In the genomic region with DNA sequence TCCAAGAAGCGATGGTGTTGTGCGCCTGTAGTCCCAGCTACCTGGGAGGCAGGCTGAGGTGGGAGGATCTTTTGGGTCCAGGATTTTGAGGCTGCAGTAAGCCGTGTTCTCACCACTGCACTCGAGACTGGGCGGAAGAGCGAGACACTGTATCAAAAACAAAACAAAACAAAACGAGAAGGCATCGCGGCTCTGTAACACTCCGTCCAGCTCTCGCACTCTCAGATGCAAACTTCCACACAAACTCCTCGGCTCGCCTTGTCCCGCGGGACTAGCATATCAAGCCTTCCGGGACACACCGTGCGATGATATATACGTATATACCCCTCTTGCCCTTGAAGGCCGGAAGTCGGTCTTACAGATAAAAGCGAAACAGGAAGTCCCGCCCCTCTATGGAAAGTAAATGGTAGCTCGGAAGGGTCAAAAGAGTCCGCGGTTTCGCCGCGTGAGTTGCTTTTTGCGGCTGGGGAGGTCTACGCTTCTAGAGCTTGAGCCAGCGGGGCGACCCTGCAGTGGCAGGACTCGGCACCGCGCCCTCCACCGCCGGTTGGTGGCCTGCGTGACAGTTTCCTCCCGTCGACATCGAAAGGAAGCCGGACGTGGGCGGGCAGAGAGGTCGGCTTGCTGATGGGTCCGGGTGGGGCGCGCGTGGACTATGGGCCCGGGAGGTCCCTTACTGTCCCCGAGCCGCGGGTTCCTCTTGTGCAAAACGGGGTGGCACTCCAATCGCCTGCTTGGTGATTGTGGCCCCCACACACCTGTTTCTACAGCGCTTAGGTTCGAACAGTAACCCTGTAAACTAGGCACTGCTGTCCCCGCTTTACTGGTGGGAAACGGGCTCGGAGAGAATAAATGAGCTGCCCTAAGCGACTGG, we compare ENCODE assay signal across 1 cellular context.
TF ChIP-seq lines count a peak whose summit lies in the region.

A gene with protein sequence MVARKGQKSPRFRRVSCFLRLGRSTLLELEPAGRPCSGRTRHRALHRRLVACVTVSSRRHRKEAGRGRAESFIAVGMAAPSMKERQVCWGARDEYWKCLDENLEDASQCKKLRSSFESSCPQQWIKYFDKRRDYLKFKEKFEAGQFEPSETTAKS (plus strand): TSS at position 393 of the 874 bp plus-strand sequence. CDS start 11 bp downstream, at position 404.

TF ChIP-seq in SK-N-SH, 30 proteins besides CTCF, POLR2A, EP300 and RAD21 (continued from another document):
- TF ChIP-seq REST (IDR thresholded peaks at IDR 0.05; ENCODE audit: low read depth, low read length) = peak; percentile 14; the same call in 1 of the 2 replicates
- TF ChIP-seq MEF2A (IDR thresholded peaks at IDR 0.05; ENCODE audit: borderline replicate concordance, low read depth) = no peak
- 0 out of 2 replicates have a peak, but pooled peaks have one; percentile 6 for TF ChIP-seq JUND (IDR thresholded peaks at IDR 0.05)
- peak; percentile 94 for TF ChIP-seq MAX (IDR thresholded peaks at IDR 0.05; ENCODE audit: low read depth)
- TF ChIP-seq PBX3 (IDR thresholded peaks at IDR 0.05) = peak; percentile 28
- peak; percentile 62 for TF ChIP-seq YY1 (IDR thresholded peaks at IDR 0.05; ENCODE audit: low read depth)
- TF ChIP-seq, protein P1, sequence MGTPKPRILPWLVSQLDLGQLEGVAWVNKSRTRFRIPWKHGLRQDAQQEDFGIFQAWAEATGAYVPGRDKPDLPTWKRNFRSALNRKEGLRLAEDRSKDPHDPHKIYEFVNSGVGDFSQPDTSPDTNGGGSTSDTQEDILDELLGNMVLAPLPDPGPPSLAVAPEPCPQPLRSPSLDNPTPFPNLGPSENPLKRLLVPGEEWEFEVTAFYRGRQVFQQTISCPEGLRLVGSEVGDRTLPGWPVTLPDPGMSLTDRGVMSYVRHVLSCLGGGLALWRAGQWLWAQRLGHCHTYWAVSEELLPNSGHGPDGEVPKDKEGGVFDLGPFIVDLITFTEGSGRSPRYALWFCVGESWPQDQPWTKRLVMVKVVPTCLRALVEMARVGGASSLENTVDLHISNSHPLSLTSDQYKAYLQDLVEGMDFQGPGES (IDR thresholded peaks at IDR 0.05; ENCODE audit: low read depth, low read length) = no peak
- TF ChIP-seq, protein P2, sequence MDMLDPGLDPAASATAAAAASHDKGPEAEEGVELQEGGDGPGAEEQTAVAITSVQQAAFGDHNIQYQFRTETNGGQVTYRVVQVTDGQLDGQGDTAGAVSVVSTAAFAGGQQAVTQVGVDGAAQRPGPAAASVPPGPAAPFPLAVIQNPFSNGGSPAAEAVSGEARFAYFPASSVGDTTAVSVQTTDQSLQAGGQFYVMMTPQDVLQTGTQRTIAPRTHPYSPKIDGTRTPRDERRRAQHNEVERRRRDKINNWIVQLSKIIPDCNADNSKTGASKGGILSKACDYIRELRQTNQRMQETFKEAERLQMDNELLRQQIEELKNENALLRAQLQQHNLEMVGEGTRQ (IDR thresholded peaks at IDR 0.05; ENCODE audit: borderline replicate concordance, low read depth, low read length) = no peak
- peak; percentile 68; the same call in 1 of the 2 replicates for TF ChIP-seq SIN3A (IDR thresholded peaks at IDR 0.05; ENCODE audit: borderline replicate concordance, low read depth, low read length)
- TF ChIP-seq EZH2phosphoT487 (IDR thresholded peaks at IDR 0.05; ENCODE audit: borderline replicate concordance, low read depth) = no peak
- TF ChIP-seq MXI1 (IDR thresholded peaks at IDR 0.05; ENCODE audit: low read depth, low read length) = peak; percentile 78
